In the genomic region with DNA sequence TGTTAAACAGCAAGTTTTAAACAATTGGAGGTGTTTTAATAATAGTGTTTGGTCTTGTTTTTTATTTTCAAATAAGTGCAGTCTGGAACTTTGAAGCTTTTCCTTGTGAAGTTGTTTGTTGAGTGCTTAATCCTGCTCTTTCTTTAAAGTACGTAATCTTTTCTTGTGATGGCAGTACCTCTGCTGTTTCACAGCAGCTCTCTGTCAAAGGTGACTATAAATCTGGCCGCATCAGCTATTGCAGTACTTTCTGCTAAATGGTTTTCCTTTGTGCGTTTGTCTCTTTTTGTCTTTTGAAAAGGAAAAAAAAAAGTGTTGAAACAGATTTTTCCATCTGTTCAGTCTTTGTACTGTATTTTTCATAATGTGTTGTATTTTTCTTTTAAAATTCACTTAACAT, we compare ENCODE assay signal across 22 cellular contexts. TPM values are rescaled to one million over a fixed set of nuclear protein-coding genes. Genes with fewer than 3 reads are reported as not detected.
DNase-seq lines count a peak whose midpoint lies in the region; TF ChIP-seq lines count a peak whose summit lies in the region.
"Had no signal": no experiment of that assay in that cellular context is flagged by ENCODE, and none has a peak within 500 bp of the region (broad histone marks: within the 10 kb centered on the region; RNA-seq: fewer than 3 reads in every experiment).

No MANE protein-coding gene starts in this region.

- TF ChIP-seq EP300 in tibial nerve (IDR thresholded peaks at IDR 0.05) = no peak

- H3K4me3 ChIP-seq in HAP-1 (no peak overlapping the region), endocrine pancreas (ENCODE audit: control insufficient read depth, insufficient read depth, low read length) (peak overlapping the region; percentile 47), tibial nerve (no peak overlapping the region)
- H3K4me3 ChIP-seq: A549 had no signal

- 61 to 66% methylated on average over 3 of the region's 3 CpGs for WGBS in tibial nerve, 2 donors

- no peaks in the 10 kb centered on the region for H3K9me3 ChIP-seq in HAP-1
- no peaks in the 10 kb centered on the region for H3K9me3 ChIP-seq in endocrine pancreas (ENCODE audit: control insufficient read depth, low read length)
- H3K9me3 ChIP-seq in tibial nerve = no peaks in the 10 kb centered on the region
- H3K9me3 ChIP-seq: A549 had no signal

- in situ Hi-C loops in HAP-1 (cut with MboI; ENCODE audit: low sequenced_read_pairs) = no loop called here

- no peaks in the 10 kb centered on the region for H3K27me3 Mint-ChIP-seq in mesothelial cell of epicardium (ENCODE audit: low read depth)
- no peaks in the 10 kb centered on the region for H3K27me3 Mint-ChIP-seq in activated CD4-positive, alpha-beta memory T cell treated with anti-CD3 and anti-CD28 coated beads, Interleukin-2, amount 10 ng/mL, durations not matched to agents 7 days and 5 days
- H3K27me3 Mint-ChIP-seq: B cell had no signal

- no peaks in the 10 kb centered on the region; the same call in none of the 2 replicates for H3K36me3 ChIP-seq in HAP-1 (replicated peaks)
- no peaks in the 10 kb centered on the region for H3K36me3 ChIP-seq in endocrine pancreas (ENCODE audit: control insufficient read depth, insufficient read depth, low read length)
- peaks cover 0 to 8% (median 0%) of the 10 kb centered on the region in 3 donors for H3K36me3 ChIP-seq in tibial nerve

- POLR2A ChIA-PET in activated CD4-positive, alpha-beta memory T cell treated with anti-CD3 and anti-CD28 coated beads, Interleukin-2, amount 10 ng/mL, durations not matched to agents 7 days and 5 days (lab: Charles Lee) = interaction anchor here (1.0 kb wide), 1 partner anchor 13 kb away, joined by 3 read pairs; the partner anchor contains the start of gene STXBP5

- CTCF ChIA-PET in activated CD4-positive, alpha-beta memory T cell treated with anti-CD3 and anti-CD28 coated beads, Interleukin-2, amount 10 ng/mL, durations not matched to agents 7 days and 5 days (lab: Charles Lee) = interaction anchor here (1.0 kb wide), 1 partner anchor 358 kb away, joined by 3 read pairs; no protein-coding TSS in a partner anchor

- TF ChIP-seq POLR2A in tibial nerve (IDR thresholded peaks at IDR 0.05) = no peak

- no peak overlapping the region for H3K4me3 Mint-ChIP-seq in mesothelial cell of epicardium
- no peak overlapping the region for H3K4me3 Mint-ChIP-seq in activated CD4-positive, alpha-beta memory T cell treated with anti-CD3 and anti-CD28 coated beads, Interleukin-2, amount 10 ng/mL, durations not matched to agents 7 days and 5 days
- H3K4me3 Mint-ChIP-seq: B cell, CD14-positive monocyte had no signal

- peak overlapping the region; percentile 4 for H3K9ac ChIP-seq in endocrine pancreas (ENCODE audit: control insufficient read depth, insufficient read depth, low read length)

- DNase-seq in HAP-1 (ENCODE audit: low spot score in 2 of 2) (peak; percentile 56 to 86), NCI-H2227 (lab: John Stamatoyannopoulos, UW; ENCODE audit: unreplicated experiment) (peak; percentile 81), mesothelial cell of epicardium (ENCODE audit: low spot score in 2 of 2, unreplicated experiment in 2 of 2) (no peak), NOMO-1 (lab: John Stamatoyannopoulos, UW; ENCODE audit: unreplicated experiment in 2 of 2) (no peak), tibial nerve (ENCODE audit: low spot score in 2 of 2) (no peak), GM10266 (ENCODE audit: extremely low spot score) (no peak)
- no peak for DNase-seq in activated CD4-positive, alpha-beta memory T cell treated with anti-CD3 and anti-CD28 coated beads, Interleukin-2, amount 10 ng/mL, durations not matched to agents 7 days and 5 days
- DNase-seq: DMS53, GF-D8, KBM-7, MM.1S, NCI-H1048, NCI-H1417 treated with DMSO at 0.1 percent for 48 hours, NCI-H187, NCI-H2107, NCI-H524 treated with DMSO at 0.1 percent for 48 hours, PC-3, SHP77 had no signal

- H3K27ac ChIP-seq in tibial nerve = no peak overlapping the region
- H3K27ac ChIP-seq: A549 had no signal

- no peaks in the 10 kb centered on the region for H3K27me3 ChIP-seq in HAP-1 (ENCODE audit: low read depth)
- H3K27me3 ChIP-seq in endocrine pancreas (ENCODE audit: control insufficient read depth, insufficient read depth, low read length) = no peaks in the 10 kb centered on the region
- H3K27me3 ChIP-seq in tibial nerve = no peaks in the 10 kb centered on the region

- H3K4me1 ChIP-seq in HAP-1 = peaks cover 18% of the 10 kb centered on the region
- H3K4me1 ChIP-seq in endocrine pancreas (ENCODE audit: control insufficient read depth, insufficient read depth, low read length) = peaks cover 23% of the 10 kb centered on the region
- H3K4me1 ChIP-seq in tibial nerve = peaks cover 0 to 10% (median 0%) of the 10 kb centered on the region in 4 donors

- TF ChIP-seq CTCF in mesothelial cell of epicardium (IDR thresholded peaks at IDR 0.05; ENCODE audit: unreplicated experiment) (no peak), tibial nerve (IDR thresholded peaks at IDR 0.05) (no peak), GM10266 (IDR thresholded peaks at IDR 0.05; ENCODE audit: control insufficient read depth, insufficient read depth, low read depth, missing control alignments) (no peak)

- peaks cover 14% of the 10 kb centered on the region for H3K36me3 Mint-ChIP-seq in mesothelial cell of epicardium
- peaks cover 31% of the 10 kb centered on the region for H3K36me3 Mint-ChIP-seq in activated CD4-positive, alpha-beta memory T cell treated with anti-CD3 and anti-CD28 coated beads, Interleukin-2, amount 10 ng/mL, durations not matched to agents 7 days and 5 days (ENCODE audit: low read depth)

- peaks cover 7% of the 10 kb centered on the region for H3K4me1 Mint-ChIP-seq in mesothelial cell of epicardium
- H3K4me1 Mint-ChIP-seq in activated CD4-positive, alpha-beta memory T cell treated with anti-CD3 and anti-CD28 coated beads, Interleukin-2, amount 10 ng/mL, durations not matched to agents 7 days and 5 days = peaks cover 9% of the 10 kb centered on the region

- no peaks in the 10 kb centered on the region for H3K9me3 Mint-ChIP-seq in mesothelial cell of epicardium
- H3K9me3 Mint-ChIP-seq in activated CD4-positive, alpha-beta memory T cell treated with anti-CD3 and anti-CD28 coated beads, Interleukin-2, amount 10 ng/mL, durations not matched to agents 7 days and 5 days = no peaks in the 10 kb centered on the region
- H3K9me3 Mint-ChIP-seq: CD14-positive monocyte had no signal

- H3K27ac Mint-ChIP-seq in mesothelial cell of epicardium = peak overlapping the region; percentile 53
- H3K27ac Mint-ChIP-seq in activated CD4-positive, alpha-beta memory T cell treated with anti-CD3 and anti-CD28 coated beads, Interleukin-2, amount 10 ng/mL, durations not matched to agents 7 days and 5 days = no peak overlapping the region
- H3K27ac Mint-ChIP-seq: B cell had no signal

RNA-seq across cellular contexts. Expression of gene STXBP5, which starts 12.7 kb away (rescaled TPM):
- total RNA-seq in mesothelial cell of epicardium = 19.0 to 22.0 TPM (median 19.9 TPM) in 3 replicates
- 10 to 100 TPM; 16.7 to 17.2 TPM for total RNA-seq in activated CD4-positive, alpha-beta memory T cell treated with anti-CD3 and anti-CD28 coated beads, Interleukin-2, amount 10 ng/mL, durations not matched to agents 7 days and 5 days
- total RNA-seq in tibial nerve = 10 to 100 TPM; 23.7 to 39.1 (median 25.8) TPM

Comparison
In these comparisons a context has a peak if more than half of its experiments do, and no peak if none do; other contexts are left out.
1. DNase-seq: peak in HAP-1 (2 of 2) and NCI-H2227 (single experiment); none in mesothelial cell of epicardium (0 of 2), NOMO-1 (0 of 2), activated CD4-positive, alpha-beta memory T cell treated with anti-CD3 and anti-CD28 coated beads, Interleukin-2, amount 10 ng/mL, durations not matched to agents 7 days and 5 days (single experiment), tibial nerve (0 of 2) and GM10266 (single experiment).